In the genomic region with DNA sequence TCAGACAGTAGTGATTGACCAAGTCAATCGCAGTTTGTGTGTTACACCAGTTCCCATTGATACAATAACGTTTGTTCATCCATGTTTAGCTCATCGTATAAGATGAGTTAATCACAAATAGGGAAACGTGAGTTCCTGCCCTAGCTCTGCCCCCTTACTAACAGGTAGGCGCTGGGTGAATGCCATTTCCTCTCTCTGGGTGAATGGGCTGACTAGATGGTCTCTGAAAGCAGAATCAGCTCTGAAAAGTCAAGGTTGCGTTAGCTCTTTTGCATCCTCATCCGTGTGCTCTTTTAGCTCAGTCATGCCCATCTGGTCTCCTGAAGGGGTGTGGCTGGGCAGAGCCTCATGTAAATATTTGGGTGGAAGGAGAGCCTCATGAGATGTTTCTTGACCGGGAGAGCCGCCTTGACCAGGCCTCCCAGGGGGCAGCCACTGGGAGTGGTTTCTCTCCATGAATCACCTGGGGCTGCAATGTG, we compare ENCODE assay signal across 11 cellular contexts.
A peak's percentile ranks its signal among the peaks of the same experiment; 100 is the strongest.
DNase-seq lines count a peak whose midpoint lies in the region; ATAC-seq and TF ChIP-seq lines count a peak whose summit lies in the region.
"Had no signal": no experiment of that assay in that cellular context is flagged by ENCODE, and none has a peak within 500 bp of the region (broad histone marks: within the 10 kb centered on the region; RNA-seq: fewer than 3 reads in every experiment).

No MANE protein-coding gene starts in this region.

- no peak overlapping the region for H3K4me3 Mint-ChIP-seq in activated T-cell treated with anti-CD3 and anti-CD28 coated beads, Interleukin-2, amount 50 U/mL, for 24 hours
- H3K4me3 Mint-ChIP-seq in stimulated activated effector memory CD8-positive, alpha-beta T cell treated with anti-CD3 and anti-CD28 coated beads, Interleukin-12 subunit alpha, Interleukin-12 subunit beta, amount 100 ng/mL, for 72 hours, result peak overlapping the region; percentile 61

- peak overlapping the region; percentile 17 for H3K4me3 ChIP-seq in OCI-LY1 (ENCODE audit: low read depth, low read length, poor library complexity, severe bottlenecking)
- H3K4me3 ChIP-seq: thoracic aorta had no signal

- H3K27me3 ChIP-seq in OCI-LY1 (ENCODE audit: insufficient read depth, low read length), result no peaks in the 10 kb centered on the region

- H3K27ac Mint-ChIP-seq in activated T-cell treated with anti-CD3 and anti-CD28 coated beads, Interleukin-2, amount 50 U/mL, for 24 hours, result peak overlapping the region; percentile 90
- peak overlapping the region; percentile 95 for H3K27ac Mint-ChIP-seq in stimulated activated effector memory CD8-positive, alpha-beta T cell treated with anti-CD3 and anti-CD28 coated beads, Interleukin-12 subunit alpha, Interleukin-12 subunit beta, amount 100 ng/mL, for 72 hours

- no peaks in the 10 kb centered on the region for H3K9me3 ChIP-seq in OCI-LY1 (ENCODE audit: low read length)
- H3K9me3 ChIP-seq: thoracic aorta had no signal

- TF ChIP-seq CTCF in OCI-LY1 (IDR thresholded peaks at IDR 0.05; ENCODE audit: low read length), result no peak

- peaks cover 10% of the 10 kb centered on the region for H3K9me3 Mint-ChIP-seq in activated T-cell treated with anti-CD3 and anti-CD28 coated beads, Interleukin-2, amount 50 U/mL, for 24 hours
- no peaks in the 10 kb centered on the region for H3K9me3 Mint-ChIP-seq in stimulated activated effector memory CD8-positive, alpha-beta T cell treated with anti-CD3 and anti-CD28 coated beads, Interleukin-12 subunit alpha, Interleukin-12 subunit beta, amount 100 ng/mL, for 72 hours

- H3K4me1 Mint-ChIP-seq in activated T-cell treated with anti-CD3 and anti-CD28 coated beads, Interleukin-2, amount 50 U/mL, for 24 hours (ENCODE audit: low read depth), result peaks cover 74% of the 10 kb centered on the region
- H3K4me1 Mint-ChIP-seq in stimulated activated effector memory CD8-positive, alpha-beta T cell treated with anti-CD3 and anti-CD28 coated beads, Interleukin-12 subunit alpha, Interleukin-12 subunit beta, amount 100 ng/mL, for 72 hours, result peaks cover 65% of the 10 kb centered on the region

- H3K4me2 ChIP-seq in OCI-LY1 (ENCODE audit: low read length), result peak overlapping the region; percentile 53

- H3K9me2 ChIP-seq in OCI-LY1 (ENCODE audit: low read depth, low read length), result no peaks in the 10 kb centered on the region

- H3K4me1 ChIP-seq in OCI-LY1 (ENCODE audit: insufficient read depth, low read length, severe bottlenecking), result peaks cover 56% of the 10 kb centered on the region

- no peak overlapping the region for H2AFZ ChIP-seq in OCI-LY1 (ENCODE audit: low read length)

- ATAC-seq in stimulated activated effector memory CD8-positive, alpha-beta T cell treated with anti-CD3 and anti-CD28 coated beads, Interleukin-12 subunit alpha, Interleukin-12 subunit beta, amount 100 ng/mL, for 72 hours, result peak; percentile 27
- ATAC-seq in left cardiac atrium, result no peak
- ATAC-seq in GM18519 (IDR thresholded peaks at IDR 0.05; ENCODE audit: low FRiP score, unreplicated experiment), result no peak

- no peaks in the 10 kb centered on the region for H3K36me3 Mint-ChIP-seq in activated T-cell treated with anti-CD3 and anti-CD28 coated beads, Interleukin-2, amount 50 U/mL, for 24 hours (ENCODE audit: low read depth)
- peaks cover 6% of the 10 kb centered on the region for H3K36me3 Mint-ChIP-seq in stimulated activated effector memory CD8-positive, alpha-beta T cell treated with anti-CD3 and anti-CD28 coated beads, Interleukin-12 subunit alpha, Interleukin-12 subunit beta, amount 100 ng/mL, for 72 hours

- peak overlapping the region; percentile 95 for H3K27ac ChIP-seq in OCI-LY1 (ENCODE audit: low read depth, low read length, poor library complexity, severe bottlenecking)
- H3K27ac ChIP-seq: thoracic aorta had no signal

- intact Hi-C loops in left cardiac atrium (cut with DNase I), result no loop called here

- peak overlapping the region; percentile 56 for H3K9ac ChIP-seq in OCI-LY1 (ENCODE audit: low read length)

- DNase-seq in activated T-cell treated with anti-CD3 and anti-CD28 coated beads, Interleukin-2, amount 50 U/mL, for 24 hours, result no peak
- no peak for DNase-seq in activated T-cell treated with anti-CD3 and anti-CD28 coated beads, Interleukin-2, amount 50 U/mL, for 48 hours
- DNase-seq in H4 (ENCODE audit: low spot score) (peak; percentile 44), left cardiac atrium (no peak), NCI-H510A (lab: John Stamatoyannopoulos, UW) (no peak)
- no peak for DNase-seq in stimulated activated effector memory CD8-positive, alpha-beta T cell treated with anti-CD3 and anti-CD28 coated beads, Interleukin-12 subunit alpha, Interleukin-12 subunit beta, amount 100 ng/mL, for 72 hours (ENCODE audit: low spot score in 2 of 2)
- DNase-seq: ACHN, NCI-H1092 treated with DMSO at 0.1 percent for 48 hours had no signal

- H3F3A ChIP-seq in OCI-LY1 (ENCODE audit: insufficient read depth, low read length), result no peaks in the 10 kb centered on the region; the same call in 1 of the 2 replicates

- no peaks in the 10 kb centered on the region for H3K36me3 ChIP-seq in OCI-LY1 (ENCODE audit: insufficient read depth, low read length)
- H3K36me3 ChIP-seq: thoracic aorta had no signal

- no peaks in the 10 kb centered on the region for H3K79me2 ChIP-seq in OCI-LY1 (ENCODE audit: insufficient read depth, low read length)

- H4K20me1 ChIP-seq in OCI-LY1 (ENCODE audit: insufficient read depth, low read length), result no peaks in the 10 kb centered on the region

- no peaks in the 10 kb centered on the region for H3K27me3 Mint-ChIP-seq in activated T-cell treated with anti-CD3 and anti-CD28 coated beads, Interleukin-2, amount 50 U/mL, for 24 hours
